1 cellular context compared by ENCODE assay signal in the genomic region with DNA sequence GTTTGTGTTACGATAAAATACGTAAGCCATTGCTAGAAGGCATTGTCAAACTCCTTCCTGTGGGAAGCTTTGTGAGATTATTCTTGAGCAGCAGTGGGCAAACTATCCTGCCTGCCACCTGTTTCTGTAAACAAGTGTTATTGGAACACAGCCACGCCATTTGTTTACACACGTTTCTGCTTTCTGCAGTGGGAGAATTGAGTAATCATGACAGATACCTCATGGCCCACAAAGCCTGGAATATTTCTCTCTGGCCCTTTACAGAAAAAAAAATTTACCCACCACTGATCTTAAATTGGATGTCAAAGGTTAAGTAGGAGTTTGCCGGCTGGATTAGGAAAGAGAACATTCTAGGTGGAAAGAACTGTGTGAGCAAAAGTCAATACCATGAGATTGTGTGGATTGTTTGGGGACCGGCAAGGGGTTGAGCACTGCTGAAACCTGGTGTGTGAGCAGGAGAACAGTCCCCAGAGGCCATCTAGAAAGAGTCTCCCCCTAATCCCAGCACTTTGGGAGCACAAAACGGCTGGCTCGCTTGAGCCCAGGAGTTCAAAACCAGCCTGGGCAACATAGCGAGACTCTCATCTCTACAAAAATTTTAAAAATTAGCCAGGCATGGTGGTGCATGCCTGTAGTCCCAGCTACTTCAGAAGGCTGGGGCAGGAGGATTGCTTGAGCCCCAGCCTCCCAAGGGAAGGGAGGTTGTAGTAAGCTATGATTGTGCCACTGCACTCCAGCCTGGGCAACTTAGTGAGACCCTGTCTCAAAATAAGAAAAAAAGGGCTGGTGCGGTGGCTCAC.
A peak's percentile ranks its signal among the peaks of the same experiment; 100 is the strongest.
TF ChIP-seq lines count a peak whose summit lies in the region.

No MANE protein-coding gene starts in this region.

TF ChIP-seq in HepG2, 621 proteins besides CTCF, POLR2A, EP300 and RAD21 (continues in another document):
- TF ChIP-seq, protein P1, sequence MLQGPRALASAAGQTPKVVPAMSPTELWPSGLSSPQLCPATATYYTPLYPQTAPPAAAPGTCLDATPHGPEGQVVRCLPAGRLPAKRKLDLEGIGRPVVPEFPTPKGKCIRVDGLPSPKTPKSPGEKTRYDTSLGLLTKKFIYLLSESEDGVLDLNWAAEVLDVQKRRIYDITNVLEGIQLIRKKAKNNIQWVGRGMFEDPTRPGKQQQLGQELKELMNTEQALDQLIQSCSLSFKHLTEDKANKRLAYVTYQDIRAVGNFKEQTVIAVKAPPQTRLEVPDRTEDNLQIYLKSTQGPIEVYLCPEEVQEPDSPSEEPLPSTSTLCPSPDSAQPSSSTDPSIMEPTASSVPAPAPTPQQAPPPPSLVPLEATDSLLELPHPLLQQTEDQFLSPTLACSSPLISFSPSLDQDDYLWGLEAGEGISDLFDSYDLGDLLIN (CRISPR knock-in tag; IDR thresholded peaks at IDR 0.05; ENCODE audit: borderline replicate concordance) = no peak
- TF ChIP-seq, protein P2, sequence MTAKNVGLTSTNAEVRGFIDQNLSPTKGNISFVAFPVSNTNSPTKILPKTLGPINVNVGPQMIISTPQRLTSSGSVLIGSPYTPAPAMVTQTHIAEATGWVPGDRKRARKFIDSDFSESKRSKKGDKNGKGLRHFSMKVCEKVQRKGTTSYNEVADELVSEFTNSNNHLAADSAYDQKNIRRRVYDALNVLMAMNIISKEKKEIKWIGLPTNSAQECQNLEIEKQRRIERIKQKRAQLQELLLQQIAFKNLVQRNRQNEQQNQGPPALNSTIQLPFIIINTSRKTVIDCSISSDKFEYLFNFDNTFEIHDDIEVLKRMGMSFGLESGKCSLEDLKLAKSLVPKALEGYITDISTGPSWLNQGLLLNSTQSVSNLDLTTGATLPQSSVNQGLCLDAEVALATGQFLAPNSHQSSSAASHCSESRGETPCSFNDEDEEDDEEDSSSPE (CRISPR knock-in tag; IDR thresholded peaks at IDR 0.05) = 0 out of 2 replicates have a peak, but pooled peaks have one; percentile 17
- TF ChIP-seq NCOA2 (CRISPR knock-in tag; IDR thresholded peaks at IDR 0.05) (0 out of 2 replicates have a peak, but pooled peaks have one; percentile 9), NFIC (IDR thresholded peaks at IDR 0.05; ENCODE audit: low read length) (peak; percentile 54; the same call in 1 of the 2 replicates), MAF1 (CRISPR knock-in tag; IDR thresholded peaks at IDR 0.05; ENCODE audit: borderline replicate concordance) (no peak), CREM (IDR thresholded peaks at IDR 0.05) (peak; percentile 40; the same call in 1 of the 2 replicates), CREM (CRISPR knock-in tag; IDR thresholded peaks at IDR 0.05) (no peak), GABPA (IDR thresholded peaks at IDR 0.05; ENCODE audit: low read depth, low read length) (no peak), GABPA (CRISPR knock-in tag; IDR thresholded peaks at IDR 0.05; ENCODE audit: low read depth) (0 out of 2 replicates have a peak, but pooled peaks have one; percentile 10), ZBTB38 (CRISPR knock-in tag; IDR thresholded peaks at IDR 0.05) (no peak), THAP11 (CRISPR knock-in tag; IDR thresholded peaks at IDR 0.05) (0 out of 2 replicates have a peak, but pooled peaks have one; percentile 43), KAT8 (CRISPR knock-in tag; IDR thresholded peaks at IDR 0.05) (peak; percentile 31; the same call in 1 of the 2 replicates), SOX5 (CRISPR knock-in tag; IDR thresholded peaks at IDR 0.05; ENCODE audit: borderline replicate concordance) (peak; percentile 66; the same call in 1 of the 2 replicates), NR1H2 (CRISPR knock-in tag; IDR thresholded peaks at IDR 0.05; ENCODE audit: borderline replicate concordance, low read depth) (no peak), ZNF878 (CRISPR knock-in tag; IDR thresholded peaks at IDR 0.05) (no peak), ZFP37 (CRISPR knock-in tag; IDR thresholded peaks at IDR 0.05; ENCODE audit: borderline replicate concordance) (no peak), KLF16 (CRISPR knock-in tag; IDR thresholded peaks at IDR 0.05) (peak in 1 of 2 experiments; percentile 33; a peak in 1 of 4 replicates), TCF7 (IDR thresholded peaks at IDR 0.05; ENCODE audit: low read depth) (0 out of 2 replicates have a peak, but pooled peaks have one; percentile 27), ASH2L (IDR thresholded peaks at IDR 0.05; ENCODE audit: insufficient read length, low read depth, low read length) (no peak), MAZ (IDR thresholded peaks at IDR 0.05; ENCODE audit: borderline replicate concordance, low read depth, low read length) (no peak), MAZ (CRISPR knock-in tag; IDR thresholded peaks at IDR 0.05; ENCODE audit: low read depth) (0 out of 2 replicates have a peak, but pooled peaks have one; percentile 7), ISL2 (CRISPR knock-in tag; IDR thresholded peaks at IDR 0.05) (0 out of 2 replicates have a peak, but pooled peaks have one; percentile 40), ZMYM4 (CRISPR knock-in tag; IDR thresholded peaks at IDR 0.05) (0 out of 2 replicates have a peak, but pooled peaks have one; percentile 20), SOX13 (IDR thresholded peaks at IDR 0.05) (no peak), SOX13 (CRISPR knock-in tag; conservative IDR thresholded peaks at IDR 0.05 in 1 of 2, IDR thresholded peaks at IDR 0.05 in 1 of 2) (peak in 1 of 2 experiments; percentile 61; a peak in 1 of 4 replicates), YY1 (IDR thresholded peaks at IDR 0.05; ENCODE audit: insufficient read depth, insufficient replicate concordance, low read depth, low read length) (no peak), FOXP1 (IDR thresholded peaks at IDR 0.05) (no peak), FOXP1 (CRISPR knock-in tag; IDR thresholded peaks at IDR 0.05) (peak; percentile 95), PITX1 (CRISPR knock-in tag; IDR thresholded peaks at IDR 0.05) (0 out of 2 replicates have a peak, but pooled peaks have one; percentile 49), CEBPB (IDR thresholded peaks at IDR 0.05; ENCODE audit: borderline replicate concordance, low read depth, low read length) (peak; percentile 76), RCOR2 (CRISPR knock-in tag; IDR thresholded peaks at IDR 0.05) (0 out of 2 replicates have a peak, but pooled peaks have one; percentile 36), BRCA1 (CRISPR knock-in tag; IDR thresholded peaks at IDR 0.05) (no peak), RARA (CRISPR knock-in tag; IDR thresholded peaks at IDR 0.05) (peak; percentile 58), SRSF1 (optimal IDR thresholded peaks at IDR 0.05; ENCODE audit: low read depth, low read length) (no peak), HMG20A (CRISPR knock-in tag; IDR thresholded peaks at IDR 0.05; ENCODE audit: borderline replicate concordance) (peak; percentile 61), XRCC5 (optimal IDR thresholded peaks at IDR 0.05; ENCODE audit: low read length) (peak; percentile 18), SOX6 (IDR thresholded peaks at IDR 0.05) (no peak), SOX6 (CRISPR knock-in tag; IDR thresholded peaks at IDR 0.05) (peak; percentile 77), FOXA3 (CRISPR knock-in tag; IDR thresholded peaks at IDR 0.05) (peak; percentile 90), MEF2D (CRISPR knock-in tag; IDR thresholded peaks at IDR 0.05) (0 out of 2 replicates have a peak, but pooled peaks have one; percentile 31), ELF3 (CRISPR knock-in tag; IDR thresholded peaks at IDR 0.05) (peak; percentile 40; the same call in 1 of the 2 replicates), MIER3 (CRISPR knock-in tag; IDR thresholded peaks at IDR 0.05; ENCODE audit: borderline replicate concordance) (0 out of 2 replicates have a peak, but pooled peaks have one; percentile 82)
- TF ChIP-seq, protein P3, sequence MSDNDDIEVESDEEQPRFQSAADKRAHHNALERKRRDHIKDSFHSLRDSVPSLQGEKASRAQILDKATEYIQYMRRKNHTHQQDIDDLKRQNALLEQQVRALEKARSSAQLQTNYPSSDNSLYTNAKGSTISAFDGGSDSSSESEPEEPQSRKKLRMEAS (IDR thresholded peaks at IDR 0.05) = peak; percentile 42
- TF ChIP-seq, protein P4, sequence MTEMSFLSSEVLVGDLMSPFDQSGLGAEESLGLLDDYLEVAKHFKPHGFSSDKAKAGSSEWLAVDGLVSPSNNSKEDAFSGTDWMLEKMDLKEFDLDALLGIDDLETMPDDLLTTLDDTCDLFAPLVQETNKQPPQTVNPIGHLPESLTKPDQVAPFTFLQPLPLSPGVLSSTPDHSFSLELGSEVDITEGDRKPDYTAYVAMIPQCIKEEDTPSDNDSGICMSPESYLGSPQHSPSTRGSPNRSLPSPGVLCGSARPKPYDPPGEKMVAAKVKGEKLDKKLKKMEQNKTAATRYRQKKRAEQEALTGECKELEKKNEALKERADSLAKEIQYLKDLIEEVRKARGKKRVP (CRISPR knock-in tag; IDR thresholded peaks at IDR 0.05) = peak in 1 of 2 experiments; percentile 60; a peak in 1 of 4 replicates
- TF ChIP-seq, protein P5, sequence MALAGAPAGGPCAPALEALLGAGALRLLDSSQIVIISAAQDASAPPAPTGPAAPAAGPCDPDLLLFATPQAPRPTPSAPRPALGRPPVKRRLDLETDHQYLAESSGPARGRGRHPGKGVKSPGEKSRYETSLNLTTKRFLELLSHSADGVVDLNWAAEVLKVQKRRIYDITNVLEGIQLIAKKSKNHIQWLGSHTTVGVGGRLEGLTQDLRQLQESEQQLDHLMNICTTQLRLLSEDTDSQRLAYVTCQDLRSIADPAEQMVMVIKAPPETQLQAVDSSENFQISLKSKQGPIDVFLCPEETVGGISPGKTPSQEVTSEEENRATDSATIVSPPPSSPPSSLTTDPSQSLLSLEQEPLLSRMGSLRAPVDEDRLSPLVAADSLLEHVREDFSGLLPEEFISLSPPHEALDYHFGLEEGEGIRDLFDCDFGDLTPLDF (CRISPR knock-in tag; IDR thresholded peaks at IDR 0.05) = 0 out of 2 replicates have a peak, but pooled peaks have one; percentile 22
- TF ChIP-seq, protein P6, sequence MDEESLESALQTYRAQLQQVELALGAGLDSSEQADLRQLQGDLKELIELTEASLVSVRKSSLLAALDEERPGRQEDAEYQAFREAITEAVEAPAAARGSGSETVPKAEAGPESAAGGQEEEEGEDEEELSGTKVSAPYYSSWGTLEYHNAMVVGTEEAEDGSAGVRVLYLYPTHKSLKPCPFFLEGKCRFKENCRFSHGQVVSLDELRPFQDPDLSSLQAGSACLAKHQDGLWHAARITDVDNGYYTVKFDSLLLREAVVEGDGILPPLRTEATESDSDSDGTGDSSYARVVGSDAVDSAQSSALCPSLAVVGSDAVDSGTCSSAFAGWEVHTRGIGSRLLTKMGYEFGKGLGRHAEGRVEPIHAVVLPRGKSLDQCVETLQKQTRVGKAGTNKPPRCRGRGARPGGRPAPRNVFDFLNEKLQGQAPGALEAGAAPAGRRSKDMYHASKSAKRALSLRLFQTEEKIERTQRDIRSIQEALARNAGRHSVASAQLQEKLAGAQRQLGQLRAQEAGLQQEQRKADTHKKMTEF (CRISPR knock-in tag; IDR thresholded peaks at IDR 0.05) = peak; percentile 24; the same call in 1 of the 2 replicates
- TF ChIP-seq, protein P7, sequence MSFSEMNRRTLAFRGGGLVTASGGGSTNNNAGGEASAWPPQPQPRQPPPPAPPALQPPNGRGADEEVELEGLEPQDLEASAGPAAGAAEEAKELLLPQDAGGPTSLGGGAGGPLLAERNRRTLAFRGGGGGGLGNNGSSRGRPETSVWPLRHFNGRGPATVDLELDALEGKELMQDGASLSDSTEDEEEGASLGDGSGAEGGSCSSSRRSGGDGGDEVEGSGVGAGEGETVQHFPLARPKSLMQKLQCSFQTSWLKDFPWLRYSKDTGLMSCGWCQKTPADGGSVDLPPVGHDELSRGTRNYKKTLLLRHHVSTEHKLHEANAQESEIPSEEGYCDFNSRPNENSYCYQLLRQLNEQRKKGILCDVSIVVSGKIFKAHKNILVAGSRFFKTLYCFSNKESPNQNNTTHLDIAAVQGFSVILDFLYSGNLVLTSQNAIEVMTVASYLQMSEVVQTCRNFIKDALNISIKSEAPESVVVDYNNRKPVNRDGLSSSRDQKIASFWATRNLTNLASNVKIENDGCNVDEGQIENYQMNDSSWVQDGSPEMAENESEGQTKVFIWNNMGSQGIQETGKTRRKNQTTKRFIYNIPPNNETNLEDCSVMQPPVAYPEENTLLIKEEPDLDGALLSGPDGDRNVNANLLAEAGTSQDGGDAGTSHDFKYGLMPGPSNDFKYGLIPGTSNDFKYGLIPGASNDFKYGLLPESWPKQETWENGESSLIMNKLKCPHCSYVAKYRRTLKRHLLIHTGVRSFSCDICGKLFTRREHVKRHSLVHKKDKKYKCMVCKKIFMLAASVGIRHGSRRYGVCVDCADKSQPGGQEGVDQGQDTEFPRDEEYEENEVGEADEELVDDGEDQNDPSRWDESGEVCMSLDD (CRISPR knock-in tag; IDR thresholded peaks at IDR 0.05; ENCODE audit: borderline replicate concordance) = peak; percentile 33; the same call in 1 of the 2 replicates
- TF ChIP-seq, protein P8, sequence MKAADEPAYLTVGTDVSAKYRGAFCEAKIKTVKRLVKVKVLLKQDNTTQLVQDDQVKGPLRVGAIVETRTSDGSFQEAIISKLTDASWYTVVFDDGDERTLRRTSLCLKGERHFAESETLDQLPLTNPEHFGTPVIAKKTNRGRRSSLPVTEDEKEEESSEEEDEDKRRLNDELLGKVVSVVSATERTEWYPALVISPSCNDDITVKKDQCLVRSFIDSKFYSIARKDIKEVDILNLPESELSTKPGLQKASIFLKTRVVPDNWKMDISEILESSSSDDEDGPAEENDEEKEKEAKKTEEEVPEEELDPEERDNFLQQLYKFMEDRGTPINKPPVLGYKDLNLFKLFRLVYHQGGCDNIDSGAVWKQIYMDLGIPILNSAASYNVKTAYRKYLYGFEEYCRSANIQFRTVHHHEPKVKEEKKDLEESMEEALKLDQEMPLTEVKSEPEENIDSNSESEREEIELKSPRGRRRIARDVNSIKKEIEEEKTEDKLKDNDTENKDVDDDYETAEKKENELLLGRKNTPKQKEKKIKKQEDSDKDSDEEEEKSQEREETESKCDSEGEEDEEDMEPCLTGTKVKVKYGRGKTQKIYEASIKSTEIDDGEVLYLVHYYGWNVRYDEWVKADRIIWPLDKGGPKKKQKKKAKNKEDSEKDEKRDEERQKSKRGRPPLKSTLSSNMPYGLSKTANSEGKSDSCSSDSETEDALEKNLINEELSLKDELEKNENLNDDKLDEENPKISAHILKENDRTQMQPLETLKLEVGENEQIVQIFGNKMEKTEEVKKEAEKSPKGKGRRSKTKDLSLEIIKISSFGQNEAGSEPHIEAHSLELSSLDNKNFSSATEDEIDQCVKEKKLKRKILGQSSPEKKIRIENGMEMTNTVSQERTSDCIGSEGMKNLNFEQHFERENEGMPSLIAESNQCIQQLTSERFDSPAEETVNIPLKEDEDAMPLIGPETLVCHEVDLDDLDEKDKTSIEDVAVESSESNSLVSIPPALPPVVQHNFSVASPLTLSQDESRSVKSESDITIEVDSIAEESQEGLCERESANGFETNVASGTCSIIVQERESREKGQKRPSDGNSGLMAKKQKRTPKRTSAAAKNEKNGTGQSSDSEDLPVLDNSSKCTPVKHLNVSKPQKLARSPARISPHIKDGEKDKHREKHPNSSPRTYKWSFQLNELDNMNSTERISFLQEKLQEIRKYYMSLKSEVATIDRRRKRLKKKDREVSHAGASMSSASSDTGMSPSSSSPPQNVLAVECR (CRISPR knock-in tag; IDR thresholded peaks at IDR 0.05; ENCODE audit: borderline replicate concordance) = peak; percentile 23; the same call in 1 of the 2 replicates
- TF ChIP-seq, protein P9, sequence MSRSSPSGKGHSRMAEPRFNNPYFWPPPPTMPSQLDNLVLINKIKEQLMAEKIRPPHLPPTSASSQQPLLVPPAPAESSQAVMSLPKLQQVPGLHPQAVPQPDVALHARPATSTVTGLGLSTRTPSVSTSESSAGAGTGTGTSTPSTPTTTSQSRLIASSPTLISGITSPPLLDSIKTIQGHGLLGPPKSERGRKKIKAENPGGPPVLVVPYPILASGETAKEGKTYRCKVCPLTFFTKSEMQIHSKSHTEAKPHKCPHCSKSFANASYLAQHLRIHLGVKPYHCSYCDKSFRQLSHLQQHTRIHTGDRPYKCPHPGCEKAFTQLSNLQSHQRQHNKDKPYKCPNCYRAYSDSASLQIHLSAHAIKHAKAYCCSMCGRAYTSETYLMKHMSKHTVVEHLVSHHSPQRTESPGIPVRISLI (CRISPR knock-in tag; IDR thresholded peaks at IDR 0.05; ENCODE audit: borderline replicate concordance) = peak; percentile 72; the same call in 1 of the 2 replicates
